In the genomic region with DNA sequence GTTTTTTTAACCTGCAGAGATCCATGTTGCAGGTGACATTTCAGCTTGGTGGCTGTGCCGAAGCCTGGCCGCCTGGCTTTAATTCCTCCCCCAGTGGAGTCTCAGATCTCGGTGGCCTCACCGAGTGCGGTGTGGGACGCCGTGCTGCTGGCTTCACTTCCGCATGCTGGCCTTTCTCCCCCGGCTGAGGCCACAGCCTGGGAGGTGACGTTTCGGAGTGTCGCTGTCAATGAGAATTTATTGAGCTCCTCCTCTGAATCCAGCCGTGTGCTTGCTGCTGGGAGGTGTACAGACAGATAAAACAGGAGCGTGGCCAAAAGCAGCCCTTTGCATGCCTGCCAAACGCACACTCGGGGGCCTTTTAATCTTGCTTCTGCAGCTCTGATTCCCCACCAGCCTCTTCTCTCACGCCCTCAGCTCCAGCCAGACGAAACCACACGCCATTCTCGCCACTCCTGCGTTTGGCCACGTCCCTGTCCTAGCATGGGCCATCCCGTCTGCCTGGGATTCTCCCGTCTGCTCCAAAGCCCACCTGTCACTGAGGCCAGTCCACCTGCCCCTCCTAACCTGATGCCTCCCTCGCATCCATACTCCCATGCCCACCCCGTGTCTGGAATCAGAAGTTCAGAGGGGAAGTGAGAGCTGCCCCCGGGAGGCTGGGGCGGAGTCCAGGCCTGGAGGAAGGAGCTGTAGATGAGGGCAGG, we compare ENCODE assay signal across 8 cellular contexts. TPM values are rescaled to one million over a fixed set of nuclear protein-coding genes. Genes with fewer than 3 reads are reported as not detected.
DNase-seq lines count a peak whose midpoint lies in the region; ATAC-seq and TF ChIP-seq lines count a peak whose summit lies in the region.

No MANE protein-coding gene starts in this region.

- no peak overlapping the region for H3K9ac ChIP-seq in smooth muscle cell (ENCODE audit: low read depth)

- 67% methylated on average over 28 of the region's 28 CpGs for WGBS in smooth muscle cell (ENCODE audit: low lambda C conversion rate)

- H2AFZ ChIP-seq in smooth muscle cell (ENCODE audit: low read depth): no peak overlapping the region

- H3K4me1 ChIP-seq in Panc1 (ENCODE audit: control insufficient read depth, insufficient read depth, low read length): peaks cover 40% of the 10 kb centered on the region
- H3K4me1 ChIP-seq in smooth muscle cell (ENCODE audit: low read depth): peaks cover 41% of the 10 kb centered on the region

- peak overlapping the region; percentile 25 for H3K4me2 ChIP-seq in smooth muscle cell

- POLR2A ChIA-PET in Panc1 (lab: Charles Lee): interaction anchor here (0.5 kb wide), 1 partner anchor 142 kb away, joined by 4 read pairs; no protein-coding TSS in a partner anchor

- peaks cover 98% of the 10 kb centered on the region for H4K20me1 ChIP-seq in smooth muscle cell (ENCODE audit: low read depth)

- intact Hi-C loops in Panc1 (cut with micrococcal nuclease; ENCODE audit: unreplicated experiment): loop anchor here (10.0 kb wide), 1 partner anchor 192 kb away; no protein-coding TSS in a partner anchor

- H3K36me3 ChIP-seq in Panc1 (ENCODE audit: control insufficient read depth, insufficient read depth, low read length) (no peaks in the 10 kb centered on the region; the same call in 1 of the 2 replicates), smooth muscle cell (ENCODE audit: low read depth) (no peaks in the 10 kb centered on the region)

- H3K27ac ChIP-seq in Panc1 (ENCODE audit: low read length) (peak overlapping the region; percentile 88; the same call in 1 of the 2 replicates), smooth muscle cell (ENCODE audit: low read depth) (peak overlapping the region; percentile 9)

- H3F3A ChIP-seq in smooth muscle cell (ENCODE audit: low read depth): peaks cover 8% of the 10 kb centered on the region

- BruUV-seq in Panc1 (replicated peaks; lab: Mats Ljungman, UMichigan): no TSS peak

- ATAC-seq in GM21515 (IDR thresholded peaks at IDR 0.05; ENCODE audit: unreplicated experiment): peak; percentile 34
- ATAC-seq in Panc1: no peak
- ATAC-seq in HG03342 (IDR thresholded peaks at IDR 0.05; ENCODE audit: unreplicated experiment): no peak

- TF ChIP-seq CTCF in Panc1 (IDR thresholded peaks at IDR 0.05) (no peak), smooth muscle cell (IDR thresholded peaks at IDR 0.05; ENCODE audit: borderline replicate concordance, insufficient read depth, poor library complexity, severe bottlenecking) (no peak)

- CTCF ChIA-PET in Panc1 (lab: Charles Lee): interaction anchor here (0.5 to 1.7 kb wide), 6 partner anchors 10 to 248 kb away, joined by 3 to 10 read pairs (median 3); no protein-coding TSS in a partner anchor

- DNase-seq in CD1c-positive myeloid dendritic cell (ENCODE audit: extremely low spot score): peak; percentile 88
- no peak for DNase-seq in Panc1 (ENCODE audit: low read depth, low spot score)
- DNase-seq in globus pallidus (ENCODE audit: low spot score): peak; percentile 31
- no peak for DNase-seq in smooth muscle cell (lab: John Stamatoyannopoulos, UW; ENCODE audit: unreplicated experiment)
- DNase-seq in NCI-H2107 (lab: John Stamatoyannopoulos, UW): no peak
- DNase-seq in central memory CD4-positive, alpha-beta T cell: no peak

- H3K4me3 ChIP-seq in Panc1 (ENCODE audit: low read depth in 2 of 2, low read length in 2 of 2) (peak overlapping the region in 1 of 2 experiments; percentile 56; a peak in 1 of 4 replicates), smooth muscle cell (no peak overlapping the region)

- in situ Hi-C loops in Panc1 (cut with HindIII; ENCODE audit: low pct_unique_long_range_greater_than_20kb, low sequenced_read_pairs): no loop called here

- H3K9me3 ChIP-seq in Panc1 (ENCODE audit: control insufficient read depth, insufficient read depth, low read depth, low read length) (no peaks in the 10 kb centered on the region), smooth muscle cell (replicated peaks; ENCODE audit: low read depth) (no peaks in the 10 kb centered on the region)

- no peaks in the 10 kb centered on the region for H3K27me3 ChIP-seq in Panc1 (ENCODE audit: control insufficient read depth, insufficient read depth, low read length)
- no peaks in the 10 kb centered on the region for H3K27me3 ChIP-seq in smooth muscle cell (ENCODE audit: low read depth)

- peaks cover 38% of the 10 kb centered on the region for H3K79me2 ChIP-seq in smooth muscle cell (ENCODE audit: low read depth)

RNA-seq across cellular contexts. Expression of a gene that starts 3.6 kb away (rescaled TPM):
- total RNA-seq in Panc1 (2021; ENCODE audit: unreplicated experiment) (97.5 TPM), smooth muscle cell (21.4 and 27.7 TPM in 2 replicates)
- polyA plus RNA-seq in Panc1 (2012; ENCODE audit: insufficient read length): 79.9 TPM
- 13.6 and 17.1 TPM in 2 replicates for polyA plus RNA-seq in smooth muscle cell

Comparison
In these comparisons a context has a peak if more than half of its experiments do, and no peak if none do; other contexts are left out.
1. DNase-seq: peak in CD1c-positive myeloid dendritic cell (single experiment) and globus pallidus (single experiment); none in Panc1 (single experiment), smooth muscle cell (single experiment), NCI-H2107 (single experiment) and central memory CD4-positive, alpha-beta T cell (single experiment).